Comparison of ENCODE assay signal across 8 cellular contexts in the genomic region with DNA sequence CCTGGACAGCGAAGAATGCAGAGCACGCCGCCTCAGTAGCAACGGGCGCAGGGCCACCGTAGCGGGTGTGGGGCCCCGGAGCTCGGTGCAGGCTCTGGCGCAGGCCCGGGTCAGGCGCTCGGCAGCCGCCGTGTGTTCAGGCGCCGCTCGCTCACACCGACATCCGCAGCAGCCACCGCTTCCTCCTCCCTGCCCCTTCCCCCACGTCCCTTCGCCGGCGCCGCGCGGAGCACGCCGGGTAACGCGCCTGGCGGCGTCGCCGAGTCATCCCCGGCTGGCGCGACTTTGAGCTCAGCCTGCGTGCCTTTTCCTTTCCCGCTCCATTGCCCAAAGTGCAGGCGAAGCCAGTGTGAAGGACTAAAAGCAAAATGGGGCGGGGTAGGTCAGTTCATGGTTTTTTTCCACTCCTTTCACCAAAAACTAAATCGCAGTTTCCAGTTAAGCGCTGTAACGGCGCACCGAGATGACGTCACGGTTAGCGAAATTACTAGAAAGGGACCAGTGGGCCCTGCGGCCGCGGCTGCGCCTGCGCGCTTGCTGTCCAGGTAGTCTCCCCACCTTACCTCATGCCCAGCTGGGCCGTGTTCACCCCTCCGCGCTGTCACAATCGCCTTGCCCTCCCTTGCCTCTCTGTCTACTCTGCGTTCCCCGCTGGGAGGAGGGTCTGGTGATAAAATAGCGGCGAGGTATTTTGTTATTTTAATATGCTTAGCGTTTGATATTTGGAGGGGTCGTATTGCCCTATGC. TPM values are rescaled to one million over a fixed set of nuclear protein-coding genes. Genes with fewer than 3 reads are reported as not detected.
A peak's percentile ranks its signal among the peaks of the same experiment; 100 is the strongest.
DNase-seq lines count a peak whose midpoint lies in the region; ATAC-seq, FAIRE-seq and TF ChIP-seq lines count a peak whose summit lies in the region.

UBQLN1 (minus strand) TSS at position 191 of the 747 bp plus-strand sequence. CDS start 279 bp downstream, outside the sequence.

- H3K4me1 ChIP-seq in pancreas (peaks cover 0 to 18% (median 10%) of the 10 kb centered on the region in 3 donors), thyroid gland (peaks cover 5 to 16% of the 10 kb centered on the region in 2 donors)

- FAIRE-seq in GM12891 (lab: Jason Lieb, UNC) (peak; percentile 99), pancreas (lab: Jason Lieb, UNC) (no peak)

- no peaks in the 10 kb centered on the region for H3K36me3 ChIP-seq in pancreas
- no peaks in the 10 kb centered on the region for H3K36me3 ChIP-seq in thyroid gland

- H3K9me3 ChIP-seq in pancreas = no peaks in the 10 kb centered on the region
- H3K9me3 ChIP-seq in thyroid gland = no peaks in the 10 kb centered on the region

- intact Hi-C loops in Right ventricle myocardium superior (cut with DNase I) (no loop called here), pancreas (cut with DNase I) (no loop called here), thyroid gland (cut with DNase I) (loop anchor here (10.0 kb wide), 1 partner anchor 83 kb away; the partner anchor contains the start of gene IDNK)

- 0 to 1% methylated on average over 48 to 67 of the region's 67 CpGs for WGBS in pancreas, 2 donors
- 1% methylated on average over 39 to 55 of the region's 67 CpGs for WGBS in thyroid gland, 2 donors

- DNase-seq in GM12891 (ENCODE audit: insufficient read length, low spot score) = peak; percentile 79
- peak; percentile 93 for DNase-seq in NCI-H1417 treated with DMSO at 0.1 percent for 48 hours (lab: John Stamatoyannopoulos, UW)
- peak; percentile 67 to 93 for DNase-seq in SW 1271 (lab: John Stamatoyannopoulos, UW)
- peak; percentile 78 for DNase-seq in activated naive CD8-positive, alpha-beta T cell treated with anti-CD3 and anti-CD28 coated beads, Interleukin-2, amount 50 U/mL, for 16 hours (ENCODE audit: low read depth, low spot score)
- DNase-seq in Right ventricle myocardium superior = peak; percentile 97
- peak; percentile 94 to 98 (median 96) for DNase-seq in pancreas
- peak; percentile 96 to 97 for DNase-seq in thyroid gland

- peak within 1 kb of the TSS; percentile 89 to 99 (median 96) for H3K27ac ChIP-seq in pancreas
- peak within 1 kb of the TSS; percentile 96 to 99 (median 99) for H3K27ac ChIP-seq in thyroid gland

- peak within 1 kb of the TSS; percentile 74 to 95 (median 88) for H3K4me3 ChIP-seq in pancreas
- peak within 1 kb of the TSS; percentile 50 to 99 (median 93) for H3K4me3 ChIP-seq in thyroid gland (replicated peaks in 1 of 3)

- ATAC-seq in HG02798 (IDR thresholded peaks at IDR 0.05; ENCODE audit: poor library complexity, unreplicated experiment) (peak; percentile 78), Right ventricle myocardium superior (ENCODE audit: poor library complexity) (peak; percentile 98), pancreas (peak; percentile 92 to 96 (median 94))

- H3K27me3 ChIP-seq in pancreas (no peaks in the 10 kb centered on the region), thyroid gland (no peaks in the 10 kb centered on the region)

- TF ChIP-seq CTCF in pancreas (IDR thresholded peaks at IDR 0.05) (no peak), thyroid gland (IDR thresholded peaks at IDR 0.05) (peak in 2 of 6 experiments; percentile 11 to 12)

- TF ChIP-seq POLR2A in GM12891 (IDR thresholded peaks at IDR 0.05; ENCODE audit: low read depth, low read length) (peak; percentile 98), thyroid gland (IDR thresholded peaks at IDR 0.05) (peak; percentile 88 to 90)

TF ChIP-seq in GM12891, 5 proteins besides CTCF, POLR2A, EP300 and RAD21:
- peak; percentile 98 for TF ChIP-seq POLR2AphosphoS5 (IDR thresholded peaks at IDR 0.05; ENCODE audit: low read depth, low read length)
- TF ChIP-seq TAF1 (IDR thresholded peaks at IDR 0.05; ENCODE audit: low read depth, low read length) = peak; percentile 84
- TF ChIP-seq SPI1 (IDR thresholded peaks at IDR 0.05; ENCODE audit: low read depth, low read length) = peak; percentile 46
- peak; percentile 5 for TF ChIP-seq PAX5 (IDR thresholded peaks at IDR 0.05; ENCODE audit: insufficient read depth, low read length, severe bottlenecking)
- TF ChIP-seq POU2F2 (IDR thresholded peaks at IDR 0.05; ENCODE audit: low read depth, low read length) = peak; percentile 72; the same call in 1 of the 2 replicates

RNA-seq across cellular contexts. Expression of gene UBQLN1, which starts in this region (rescaled TPM):
- polyA plus RNA-seq in GM12891 (2012; ENCODE audit: low read depth, missing spikeins) = 27.5 TPM
- total RNA-seq in Right ventricle myocardium superior (74.6 TPM), pancreas (10 to 100 TPM; 31.0 to 45.9 (median 39.2) TPM), thyroid gland (100 to 1,000 TPM; 111 to 159 (median 123) TPM)
- 10 to 100 TPM; 14.3 to 24.1 TPM for polyA plus RNA-seq in pancreas

Comparison
In these comparisons a context has a peak if more than half of its experiments do, and no peak if none do; other contexts are left out.
1. Peak in every context shown above with its lines: DNase-seq, ATAC-seq, H3K4me3 ChIP-seq and H3K27ac ChIP-seq.